Comparison of ENCODE assay signal across 23 cellular contexts in genomic region chrX:34909151-34909550, GRCh38. TPM values are rescaled to one million over a fixed set of nuclear protein-coding genes. Genes with fewer than 3 reads are reported as not detected.
DNase-seq lines count a peak whose midpoint lies in the region; ATAC-seq and TF ChIP-seq lines count a peak whose summit lies in the region.
"Had no signal": no experiment of that assay in that cellular context is flagged by ENCODE, and none has a peak within 500 bp of the region (broad histone marks: within the 10 kb centered on the region; RNA-seq: fewer than 3 reads in every experiment).

No MANE protein-coding gene starts in this region.

- no peaks in the 10 kb centered on the region for H3K4me1 ChIP-seq in right lobe of liver
- H3K4me1 ChIP-seq: BE2C; BLaER1 treated with 17β-estradiol and CSF1 and Interleukin-3, amounts not matched to agents 10 nM and 100 nM; HAP-1 had no signal

- H3K4me3 ChIP-seq in AG10803 (ENCODE audit: low read length) (no peak overlapping the region), fibroblast of mammary gland (ENCODE audit: control insufficient read depth, low read depth, low read length) (no peak overlapping the region), fibroblast of villous mesenchyme (ENCODE audit: low read depth, low read length) (no peak overlapping the region), right lobe of liver (no peak overlapping the region)
- H3K4me3 ChIP-seq: BLaER1 treated with 17β-estradiol and CSF1 and Interleukin-3, amounts not matched to agents 10 nM and 100 nM; HAP-1 had no signal

- DNase-seq in AG10803 (ENCODE audit: low read depth) (peak; percentile 22), SK-N-DZ (ENCODE audit: low spot score) (peak; percentile 1), fibroblast of mammary gland (ENCODE audit: low read depth) (peak; percentile 33), fibroblast of villous mesenchyme (ENCODE audit: low read depth) (peak; percentile 52), NCI-H146 (lab: John Stamatoyannopoulos, UW) (no peak), right lobe of liver (no peak)
- DNase-seq: AML-193; BE2C; CD4-positive, alpha-beta T cell; CD8-positive, alpha-beta memory T cell; DMS 273 treated with DMSO at 0.1 percent for 48 hours; DMS79; GF-D8; GOT3; HFFc6 had no signal

- TF ChIP-seq CTCF in AG10803 (conservative IDR thresholded peaks at IDR 0.05; ENCODE audit: low read length) (no peak), fibroblast of mammary gland (conservative IDR thresholded peaks at IDR 0.05; ENCODE audit: control insufficient read depth, insufficient read depth, low read depth, low read length) (no peak), fibroblast of villous mesenchyme (IDR thresholded peaks at IDR 0.05; ENCODE audit: insufficient read depth, low read depth, low read length) (no peak), right lobe of liver (IDR thresholded peaks at IDR 0.05) (no peak)

- no peaks in the 10 kb centered on the region for H3K27me3 ChIP-seq in right lobe of liver
- H3K27me3 ChIP-seq: BE2C had no signal

- no peaks in the 10 kb centered on the region for H3K9me3 ChIP-seq in right lobe of liver
- H3K9me3 ChIP-seq: BE2C, HAP-1 had no signal

- H3K36me3 ChIP-seq in right lobe of liver = no peaks in the 10 kb centered on the region
- H3K36me3 ChIP-seq: BE2C; BLaER1 treated with 17β-estradiol and CSF1 and Interleukin-3, amounts not matched to agents 10 nM and 100 nM; HAP-1 had no signal

- 54% methylated on average over 2 of the region's 2 CpGs for WGBS in right lobe of liver (ENCODE audit: insufficient coverage, low coverage, low lambda C conversion rate, missing lambda C conversion rate)

- no peak for ATAC-seq in HG03439 (IDR thresholded peaks at IDR 0.05; ENCODE audit: unreplicated experiment)
- no peak for ATAC-seq in GM19463 (IDR thresholded peaks at IDR 0.05; ENCODE audit: unreplicated experiment)
- ATAC-seq in right lobe of liver = no peak

- intact Hi-C loops in right lobe of liver (cut with DNase I) = no loop called here

- H3K27ac ChIP-seq in right lobe of liver = no peak overlapping the region
- H3K27ac ChIP-seq: 22Rv1; BLaER1 treated with 17β-estradiol and CSF1 and Interleukin-3, amounts not matched to agents 10 nM and 100 nM had no signal

- no peak for TF ChIP-seq POLR2A in right lobe of liver (IDR thresholded peaks at IDR 0.05)

RNA-seq across cellular contexts. Expression of gene FAM47B, which starts 33.4 kb away (rescaled TPM):
- not detected in 2 replicates for polyA plus RNA-seq in SK-N-DZ (2014; cell fraction: cytosol; rRNA removed)
- polyA plus RNA-seq in SK-N-DZ (2014; cell fraction: nucleus; rRNA removed) = not detected in 2 replicates
- total RNA-seq in fibroblast of villous mesenchyme = not detected in 2 replicates
- total RNA-seq in right lobe of liver = not detected
- total RNA-seq: CD4-positive, alpha-beta T cell; CD8-positive, alpha-beta memory T cell; G401; HFFc6 had no signal
- polyA plus RNA-seq: AG04450; CD14-positive monocyte; CD8-positive, alpha-beta memory T cell had no signal

Comparison
In these comparisons a context has a peak if more than half of its experiments do, and no peak if none do; other contexts are left out.
1. DNase-seq: peak in AG10803 (single experiment), SK-N-DZ (single experiment), fibroblast of mammary gland (single experiment) and fibroblast of villous mesenchyme (single experiment); none in NCI-H146 (single experiment) and right lobe of liver (0 of 3).